In the genomic region with DNA sequence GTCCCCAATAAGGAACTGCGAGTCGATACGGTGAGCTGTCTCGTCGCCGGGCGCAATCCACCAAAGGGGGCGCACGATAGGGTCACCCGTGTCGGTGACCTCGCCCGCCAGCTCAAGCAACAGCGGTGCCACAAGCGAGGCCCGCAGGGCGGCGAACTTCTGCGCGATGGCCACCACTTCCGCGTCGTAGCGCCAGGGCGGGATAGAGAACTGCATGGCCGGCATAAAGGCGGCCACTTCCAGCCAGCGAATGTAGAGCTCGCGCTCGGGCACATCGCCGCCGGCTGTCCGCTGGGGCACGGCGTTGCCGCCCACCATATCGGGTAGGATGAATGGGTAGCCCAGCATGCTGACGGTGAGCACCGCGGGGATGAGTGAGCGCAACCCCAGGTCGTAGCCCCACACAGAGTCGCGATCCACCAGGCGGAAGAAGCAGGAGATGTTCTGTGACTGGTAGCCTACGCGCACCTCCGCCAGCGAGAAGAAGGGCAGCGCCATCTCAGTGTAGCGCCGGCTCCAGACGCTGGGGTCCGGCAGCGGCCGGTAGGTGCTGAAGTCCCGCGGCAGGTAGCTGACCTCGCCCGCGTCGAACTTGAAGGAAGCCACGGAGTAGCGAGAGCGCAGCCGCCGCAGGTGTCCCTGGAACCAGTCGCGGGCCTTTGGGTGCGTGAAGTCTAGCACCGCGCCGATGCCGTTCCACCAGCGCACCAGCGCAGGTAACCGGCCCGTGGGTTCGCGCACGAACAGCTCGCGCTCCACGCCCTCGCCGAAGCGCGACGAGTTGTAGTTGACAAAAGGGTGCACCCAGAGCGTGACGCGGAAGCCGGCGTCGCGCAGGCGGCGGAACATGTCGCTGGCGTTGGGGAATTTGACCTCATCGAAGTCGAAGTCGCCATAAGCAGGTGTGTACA, we compare ENCODE assay signal across 1 cellular context.
TF ChIP-seq lines count a peak whose summit lies in the region.

No MANE protein-coding gene starts in this region.

TF ChIP-seq in H1, 55 proteins besides CTCF, POLR2A, EP300 and RAD21:
- TF ChIP-seq, protein P1, sequence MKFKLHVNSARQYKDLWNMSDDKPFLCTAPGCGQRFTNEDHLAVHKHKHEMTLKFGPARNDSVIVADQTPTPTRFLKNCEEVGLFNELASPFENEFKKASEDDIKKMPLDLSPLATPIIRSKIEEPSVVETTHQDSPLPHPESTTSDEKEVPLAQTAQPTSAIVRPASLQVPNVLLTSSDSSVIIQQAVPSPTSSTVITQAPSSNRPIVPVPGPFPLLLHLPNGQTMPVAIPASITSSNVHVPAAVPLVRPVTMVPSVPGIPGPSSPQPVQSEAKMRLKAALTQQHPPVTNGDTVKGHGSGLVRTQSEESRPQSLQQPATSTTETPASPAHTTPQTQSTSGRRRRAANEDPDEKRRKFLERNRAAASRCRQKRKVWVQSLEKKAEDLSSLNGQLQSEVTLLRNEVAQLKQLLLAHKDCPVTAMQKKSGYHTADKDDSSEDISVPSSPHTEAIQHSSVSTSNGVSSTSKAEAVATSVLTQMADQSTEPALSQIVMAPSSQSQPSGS (IDR thresholded peaks at IDR 0.05; ENCODE audit: low read length): no peak
- TF ChIP-seq JUN (IDR thresholded peaks at IDR 0.05; ENCODE audit: low read depth, low read length) (no peak), SIX5 (IDR thresholded peaks at IDR 0.05; ENCODE audit: low read depth, low read length) (no peak), ZNF274 (IDR thresholded peaks at IDR 0.05; ENCODE audit: borderline replicate concordance, extremely low read depth, low read length) (no peak), RNF2 (IDR thresholded peaks at IDR 0.05; ENCODE audit: borderline replicate concordance, low read depth, low read length, missing control alignments, poor library complexity, severe bottlenecking) (no peak), GTF2F1 (IDR thresholded peaks at IDR 0.05; ENCODE audit: borderline replicate concordance, low read depth, low read length) (no peak), KDM1A (IDR thresholded peaks at IDR 0.05; ENCODE audit: borderline replicate concordance, low read length) (no peak), BCL11A (IDR thresholded peaks at IDR 0.05; ENCODE audit: low read depth in 2 of 2, low read length in 2 of 2) (no peak), TEAD4 (IDR thresholded peaks at IDR 0.05; ENCODE audit: low read depth, low read length) (no peak), ASH2L (IDR thresholded peaks at IDR 0.05; ENCODE audit: low read length) (no peak)
- TF ChIP-seq, protein P2, sequence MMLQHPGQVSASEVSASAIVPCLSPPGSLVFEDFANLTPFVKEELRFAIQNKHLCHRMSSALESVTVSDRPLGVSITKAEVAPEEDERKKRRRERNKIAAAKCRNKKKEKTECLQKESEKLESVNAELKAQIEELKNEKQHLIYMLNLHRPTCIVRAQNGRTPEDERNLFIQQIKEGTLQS (IDR thresholded peaks at IDR 0.05; ENCODE audit: insufficient read depth, low read depth, low read length): no peak
